Comparison of ENCODE assay signal across 9 cellular contexts in the genomic region with DNA sequence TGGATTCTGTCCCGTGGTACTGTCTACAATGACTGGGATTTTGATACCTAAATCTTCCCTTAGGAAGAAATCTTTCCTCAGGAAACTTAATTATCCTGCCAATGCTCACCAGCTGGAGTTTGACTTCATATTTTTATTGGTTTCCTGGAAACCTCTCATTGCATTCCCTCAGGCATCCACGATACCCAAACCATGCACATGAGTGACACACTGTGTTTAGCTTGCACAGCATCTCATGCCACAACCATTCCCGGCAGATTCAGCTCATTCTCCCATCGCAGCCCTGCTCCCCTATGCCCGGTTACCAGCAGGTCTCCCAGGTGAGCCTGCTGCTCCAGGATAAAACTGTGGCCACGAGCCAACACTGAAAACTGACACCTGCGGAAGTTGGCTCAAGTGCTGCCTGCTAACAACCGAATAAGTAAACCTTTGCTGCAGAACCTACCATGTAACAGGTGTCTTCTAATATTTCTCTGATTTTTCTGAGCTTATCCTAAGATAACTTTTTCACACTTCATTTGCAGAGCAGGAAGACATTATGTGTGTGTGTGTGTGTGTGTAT. TPM values are rescaled to one million over a fixed set of nuclear protein-coding genes. Genes with fewer than 3 reads are reported as not detected.
DNase-seq lines count a peak whose midpoint lies in the region; ATAC-seq, FAIRE-seq and TF ChIP-seq lines count a peak whose summit lies in the region.
"Not testable (repeated sequence)": the region's sequence is repeated elsewhere in the genome, so short reads cannot be mapped to it uniquely, and the experiment has no call there.
"Had no signal": no experiment of that assay in that cellular context is flagged by ENCODE, and none has a peak within 500 bp of the region (broad histone marks: within the 10 kb centered on the region; RNA-seq: fewer than 3 reads in every experiment).

No MANE protein-coding gene starts in this region.

- H3K27me3 ChIP-seq in pancreas = not testable (repeated sequence)

- intact Hi-C loops in pancreas (cut with DNase I) = not testable (repeated sequence)

- DNase-seq in COLO668 (lab: John Stamatoyannopoulos, UW; ENCODE audit: unreplicated experiment) = peak; percentile 85
- DNase-seq in G401 (ENCODE audit: low spot score) = peak; percentile 51
- peak; percentile 68 for DNase-seq in M059J (ENCODE audit: low read depth)
- DNase-seq in NCI-H2107 (lab: John Stamatoyannopoulos, UW) = peak; percentile 4
- DNase-seq in NCI-H748 (lab: John Stamatoyannopoulos, UW; ENCODE audit: unreplicated experiment) = peak; percentile 93
- DNase-seq in cerebellum (ENCODE audit: low spot score) = peak; percentile 1
- DNase-seq in pancreas = peak; percentile 49 to 84 (median 68)

- 18 to 23% methylated on average over 8 of the region's 8 CpGs for WGBS in pancreas, 2 donors

- not testable (repeated sequence) for H3K36me3 ChIP-seq in pancreas

- not testable (repeated sequence) for FAIRE-seq in pancreas (lab: Jason Lieb, UNC)

- peak overlapping the region; percentile 51 for H3K27ac ChIP-seq in VCaP
- H3K27ac ChIP-seq in pancreas = not testable (repeated sequence)

- H3K4me1 ChIP-seq in pancreas = not testable (repeated sequence)

- TF ChIP-seq CTCF in VCaP (conservative IDR thresholded peaks at IDR 0.05); pancreas (IDR thresholded peaks at IDR 0.05): not testable (repeated sequence)

- not testable (repeated sequence) for H3K9me3 ChIP-seq in pancreas

- in situ Hi-C loops in G401 (cut with HindIII; ENCODE audit: low sequenced_read_pairs) = not testable (repeated sequence)

- peak in 3 of 4 donors; percentile 68 to 93 (median 92) for ATAC-seq in pancreas

- H3K4me3 ChIP-seq in pancreas = not testable (repeated sequence)

RNA-seq across cellular contexts. Expression of gene PSG2, which starts 48.9 kb away (rescaled TPM):
- total RNA-seq in G401 (2014; rRNA removed; shearing (Covaris generic)) = 6.0 and 8.0 TPM in 2 replicates
- total RNA-seq in M059J (2014; rRNA removed; shearing (Covaris generic)) = 0.34 and 1.1 TPM in 2 replicates
- total RNA-seq in cerebellum = not detected
- not detected for total RNA-seq in pancreas
- polyA plus RNA-seq in pancreas = not detected
- total RNA-seq: CD4-positive, alpha-beta memory T cell had no signal
- polyA plus RNA-seq: CD4-positive, alpha-beta memory T cell had no signal

RNA-seq across cellular contexts. Expression of gene PSG5, which starts 55.0 kb away (rescaled TPM):
- total RNA-seq in G401 (2014; rRNA removed; shearing (Covaris generic)) = 64.3 and 73.3 TPM in 2 replicates
- total RNA-seq in M059J (2014; rRNA removed; shearing (Covaris generic)) = 44.3 and 48.9 TPM in 2 replicates
- total RNA-seq in cerebellum = 0.36 TPM
- total RNA-seq in pancreas = under 1 TPM in 1 of 6 donors, not detected in 5; 0.44 TPM
- polyA plus RNA-seq in pancreas = under 1 TPM in 1 of 2 donors, not detected in 1; 0.49 TPM
- total RNA-seq: CD4-positive, alpha-beta memory T cell had no signal
- polyA plus RNA-seq: CD4-positive, alpha-beta memory T cell had no signal

Comparison
In these comparisons a context has a peak if more than half of its experiments do, and no peak if none do; other contexts are left out.
1. DNase-seq: peak in every context shown above with its lines; median percentile 93 in NCI-H748; 85 in COLO668; 68 in pancreas; 68 in M059J; 51 in G401; 4 in NCI-H2107; 1 in cerebellum.
2. RNA of gene PSG5, which starts 55.0 kb away (total RNA-seq): 64.3 to 73.3 TPM in G401 and 44.3 to 48.9 TPM in M059J; 0.36 TPM in cerebellum (single experiment) and 0.44 TPM in pancreas; every median in the first group is over 10 times any median in the second.